ENCODE assay signal across 8 cellular contexts in genomic region chr3:156554515-156554841, GRCh38. TPM values are rescaled to one million over a fixed set of nuclear protein-coding genes. Genes with fewer than 3 reads are reported as not detected.
DNase-seq lines count a peak whose midpoint lies in the region; ATAC-seq and TF ChIP-seq lines count a peak whose summit lies in the region.

No MANE protein-coding gene starts in this region.

- no peak for TF ChIP-seq EP300 in gastroesophageal sphincter (IDR thresholded peaks at IDR 0.05)

- POLR2A ChIA-PET in T-cell (lab: Charles Lee), result interaction anchor here (0.5 to 1.6 kb wide), 11 partner anchors 8 to 606 kb away, joined by 3 to 9 read pairs (median 4); partner anchors contain the start of gene CCNL1 (in 1 of the 2)

- no peaks in the 10 kb centered on the region for H3K9me3 Mint-ChIP-seq in T-cell

- H3K4me3 ChIP-seq in H7 (ENCODE audit: insufficient read depth, low read depth, low read length) (peak overlapping the region; percentile 87), gastroesophageal sphincter (peak overlapping the region; percentile 81 to 89), skin epidermis (peak overlapping the region; percentile 76 to 98 (median 81))

- CTCF ChIA-PET in T-cell (lab: Charles Lee), result interaction anchor here (0.6 to 1.8 kb wide), 21 partner anchors 9 to 749 kb away, joined by 3 to 12 read pairs (median 4); partner anchors contain the start of genes C3orf33 (in 1 of the 2) and CCNL1 (in 1 of the 2)

- no peaks in the 10 kb centered on the region for H3K9me3 ChIP-seq in gastroesophageal sphincter

- no peak for TF ChIP-seq CTCF in gastroesophageal sphincter (IDR thresholded peaks at IDR 0.05)

- H3K4me1 Mint-ChIP-seq in T-cell, result peaks cover 50 to 55% (median 53%) of the 10 kb centered on the region in 3 donors

- peaks cover 7 to 49% (median 9%) of the 10 kb centered on the region in 3 donors for H3K4me1 ChIP-seq in gastroesophageal sphincter

- ATAC-seq in T-cell (replicated peaks in 1 of 4) (peak; percentile 9 to 25 (median 16)), gastroesophageal sphincter (no peak), GM19324 (IDR thresholded peaks at IDR 0.05; ENCODE audit: low FRiP score, unreplicated experiment) (no peak), sciatic nerve (no peak), GM19395 (IDR thresholded peaks at IDR 0.05; ENCODE audit: unreplicated experiment) (no peak)

- no peaks in the 10 kb centered on the region for H3K27me3 ChIP-seq in H7 (ENCODE audit: control insufficient read depth, insufficient read depth, low read length)
- no peaks in the 10 kb centered on the region for H3K27me3 ChIP-seq in gastroesophageal sphincter

- TF ChIP-seq POLR2A in gastroesophageal sphincter (IDR thresholded peaks at IDR 0.05), result no peak

- WGBS in gastroesophageal sphincter (ENCODE audit: low coverage in 1 of 2), 2 donors, result 0 to 2% methylated on average over 2 to 5 of the region's 11 CpGs

- intact Hi-C loops in sciatic nerve (cut with DNase I), result loop anchor here (10.0 kb wide), 1 partner anchor 580 kb away; no protein-coding TSS in a partner anchor

- no peaks in the 10 kb centered on the region for H3K27me3 Mint-ChIP-seq in T-cell

- H3K36me3 Mint-ChIP-seq in T-cell, result peaks cover 24% of the 10 kb centered on the region

- H3K36me3 ChIP-seq in H7 (replicated peaks; ENCODE audit: control insufficient read depth, insufficient read depth, low read length), result peaks cover 11% of the 10 kb centered on the region
- H3K36me3 ChIP-seq in gastroesophageal sphincter, result peaks cover 0 to 26% of the 10 kb centered on the region in 2 donors

- DNase-seq in H7 (no peak), T-cell (peak in 1 of 34 experiments; percentile 18), DMS114 treated with DMSO at 0.1 percent for 48 hours (lab: John Stamatoyannopoulos, UW; ENCODE audit: unreplicated experiment) (no peak), sciatic nerve (ENCODE audit: low spot score) (no peak)

- H3K4me3 Mint-ChIP-seq in T-cell, result peak overlapping the region; percentile 90 to 97 (median 96)

- peak overlapping the region; percentile 91 to 92 for H3K27ac Mint-ChIP-seq in T-cell

- H3K27ac ChIP-seq in gastroesophageal sphincter (peak overlapping the region; percentile 77 to 92 (median 90)), skin epidermis (peak overlapping the region; percentile 58 to 96 (median 88))

RNA-seq across cellular contexts. Expression of gene SSR3, which starts 0.4 kb away (rescaled TPM):
- 118 and 140 TPM in 2 replicates for total RNA-seq in H7 (2014; rRNA removed; shearing (Covaris generic))
- 100 to 1,000 TPM in 1 of 5 donors, 10 to 100 TPM in 4; 68.0 to 112 (median 92.0) TPM for total RNA-seq in T-cell
- 100 to 1,000 TPM in 3 of 4 donors, 10 to 100 TPM in 1; 99.6 to 308 (median 165) TPM for total RNA-seq in gastroesophageal sphincter
- total RNA-seq in sciatic nerve, result 125 TPM

Comparison
In these comparisons a context has a peak if more than half of its experiments do, and no peak if none do; other contexts are left out.
1. ATAC-seq: peak in T-cell (4 of 4); none in gastroesophageal sphincter (single experiment), GM19324 (single experiment), sciatic nerve (single experiment) and GM19395 (single experiment).
2. Peak in every context shown above with its lines, with median percentiles within 50 percentile points of each other: H3K4me3 ChIP-seq.